In genomic region chr9:97176206-97176605, GRCh38 we compare ENCODE assay signal across 19 cellular contexts.
DNase-seq lines count a peak whose midpoint lies in the region; ATAC-seq and TF ChIP-seq lines count a peak whose summit lies in the region.
"Had no signal": no experiment of that assay in that cellular context is flagged by ENCODE, and none has a peak within 500 bp of the region (broad histone marks: within the 10 kb centered on the region; RNA-seq: fewer than 3 reads in every experiment).

No MANE protein-coding gene starts in this region.

- no peaks in the 10 kb centered on the region for H3K79me1 ChIP-seq in trophoblast cell (ENCODE audit: low read length)

- no peak overlapping the region for H3K9ac ChIP-seq in trophoblast cell (ENCODE audit: low read length)

- no peak overlapping the region for H3K27ac Mint-ChIP-seq in endothelial cell (ENCODE audit: unreplicated experiment)
- H3K27ac Mint-ChIP-seq: activated naive CD8-positive, alpha-beta T cell treated with anti-CD3 and anti-CD28 coated beads, Interleukin-2, amount 50 U/mL, for 24 hours; B cell; GM23338; stimulated activated naive CD8-positive, alpha-beta T cell treated with anti-CD3 and anti-CD28 coated beads, Interleukin-15, Interleukin-2, amounts not matched to agents 100 ng/mL and 50 ng/mL, for 24 hours had no signal

- peaks cover 8% of the 10 kb centered on the region for H3K36me3 Mint-ChIP-seq in endothelial cell (ENCODE audit: low read depth, unreplicated experiment)

- H3K27me3 ChIP-seq in RWPE2 (ENCODE audit: insufficient read depth, poor library complexity, severe bottlenecking) (no peaks in the 10 kb centered on the region), foreskin keratinocyte (peaks cover under 1% of the 10 kb centered on the region), trophoblast cell (ENCODE audit: insufficient read depth, low read length) (no peaks in the 10 kb centered on the region), lower lobe of right lung (ENCODE audit: low read depth) (no peaks in the 10 kb centered on the region)

- no peak overlapping the region for H2AK5ac ChIP-seq in trophoblast cell (ENCODE audit: low read length)

- no peak overlapping the region for H3K23ac ChIP-seq in trophoblast cell (ENCODE audit: low read length)

- H3K9me3 ChIP-seq in RWPE2 (ENCODE audit: severe bottlenecking): no peaks in the 10 kb centered on the region
- no peaks in the 10 kb centered on the region for H3K9me3 ChIP-seq in trophoblast cell (ENCODE audit: insufficient read depth, low read depth, low read length)
- H3K9me3 ChIP-seq in lower lobe of right lung: no peaks in the 10 kb centered on the region
- H3K9me3 ChIP-seq: heart left ventricle had no signal

- H4K12ac ChIP-seq in trophoblast cell (ENCODE audit: low read depth, low read length): no peak overlapping the region

- H3K79me2 ChIP-seq in trophoblast cell (ENCODE audit: control insufficient read depth, insufficient read depth, low read length, poor library complexity): no peaks in the 10 kb centered on the region

- TF ChIP-seq CTCF in RWPE2 (IDR thresholded peaks at IDR 0.05; ENCODE audit: poor library complexity, severe bottlenecking): no peak
- TF ChIP-seq CTCF in foreskin keratinocyte (conservative IDR thresholded peaks at IDR 0.05): no peak
- no peak for TF ChIP-seq CTCF in endothelial cell (IDR thresholded peaks at IDR 0.05; ENCODE audit: unreplicated experiment)
- no peak for TF ChIP-seq CTCF in lower lobe of right lung (IDR thresholded peaks at IDR 0.05)

- ATAC-seq in RWPE2 (ENCODE audit: low read depth): peak; percentile 64; the same call in 2 of the 3 replicates
- ATAC-seq in foreskin keratinocyte: peak; percentile 19
- no peak for ATAC-seq in lower lobe of right lung
- ATAC-seq: activated naive CD8-positive, alpha-beta T cell treated with anti-CD3 and anti-CD28 coated beads, Interleukin-2, amount 50 U/mL, for 24 hours; GM23338 had no signal

- H2BK12ac ChIP-seq in trophoblast cell (ENCODE audit: low read length): no peak overlapping the region

- H3K27ac ChIP-seq in RWPE2 (ENCODE audit: poor library complexity, severe bottlenecking) (no peak overlapping the region), foreskin keratinocyte (no peak overlapping the region), trophoblast cell (ENCODE audit: low read depth, low read length) (no peak overlapping the region), lower lobe of right lung (no peak overlapping the region)
- H3K27ac ChIP-seq: heart left ventricle had no signal

- H3K36me3 ChIP-seq in RWPE2 (ENCODE audit: low read depth) (no peaks in the 10 kb centered on the region), trophoblast cell (ENCODE audit: control insufficient read depth in 1 of 2, insufficient read depth in 2 of 2, low read length in 2 of 2) (no peaks in the 10 kb centered on the region), lower lobe of right lung (no peaks in the 10 kb centered on the region)
- H3K36me3 ChIP-seq: heart left ventricle had no signal

- H3K9me3 Mint-ChIP-seq in endothelial cell (ENCODE audit: unreplicated experiment): no peaks in the 10 kb centered on the region
- H3K9me3 Mint-ChIP-seq: GM23338 had no signal

- H4K91ac ChIP-seq in trophoblast cell (ENCODE audit: low read depth, low read length): no peak overlapping the region

- H2AFZ ChIP-seq in trophoblast cell (ENCODE audit: insufficient read depth, low read length, poor library complexity): no peak overlapping the region
- H2AFZ ChIP-seq: GM23338 had no signal

- intact Hi-C loops in lower lobe of right lung (cut with DNase I): no loop called here

- no peak overlapping the region for H3K4me2 ChIP-seq in trophoblast cell (ENCODE audit: low read length)
- H3K4me2 ChIP-seq: GM23338, smooth muscle cell had no signal

- no peak overlapping the region for H3K4me3 Mint-ChIP-seq in endothelial cell (ENCODE audit: unreplicated experiment)
- H3K4me3 Mint-ChIP-seq: activated naive CD8-positive, alpha-beta T cell treated with anti-CD3 and anti-CD28 coated beads, Interleukin-2, amount 50 U/mL, for 24 hours; B cell; GM23338; stimulated activated naive CD8-positive, alpha-beta T cell treated with anti-CD3 and anti-CD28 coated beads, Interleukin-15, Interleukin-2, amounts not matched to agents 100 ng/mL and 50 ng/mL, for 24 hours had no signal

- no CpG with 5 or more reads among the region's 5 CpGs for WGBS in trophoblast cell (ENCODE audit: extremely low coverage, insufficient coverage, insufficient read length)

- no peaks in the 10 kb centered on the region for H3K27me3 Mint-ChIP-seq in endothelial cell (ENCODE audit: unreplicated experiment)
- H3K27me3 Mint-ChIP-seq: activated naive CD8-positive, alpha-beta T cell treated with anti-CD3 and anti-CD28 coated beads, Interleukin-2, amount 50 U/mL, for 24 hours; B cell; stimulated activated naive CD8-positive, alpha-beta T cell treated with anti-CD3 and anti-CD28 coated beads, Interleukin-15, Interleukin-2, amounts not matched to agents 100 ng/mL and 50 ng/mL, for 24 hours had no signal

- H4K8ac ChIP-seq in trophoblast cell (ENCODE audit: low read depth, low read length): no peak overlapping the region

- peaks cover 9% of the 10 kb centered on the region for H3K4me1 ChIP-seq in RWPE2 (ENCODE audit: insufficient read depth, poor library complexity, severe bottlenecking)
- peaks cover 4% of the 10 kb centered on the region for H3K4me1 ChIP-seq in foreskin keratinocyte
- no peaks in the 10 kb centered on the region for H3K4me1 ChIP-seq in trophoblast cell (ENCODE audit: control insufficient read depth in 1 of 2, insufficient read depth in 2 of 2, low read length in 2 of 2)
- H3K4me1 ChIP-seq in lower lobe of right lung: no peaks in the 10 kb centered on the region

- H3K14ac ChIP-seq in trophoblast cell (ENCODE audit: low read length): no peak overlapping the region

- no peak overlapping the region for H3K4me3 ChIP-seq in RWPE2 (ENCODE audit: severe bottlenecking)
- H3K4me3 ChIP-seq in trophoblast cell (ENCODE audit: low read depth, low read length): no peak overlapping the region
- H3K4me3 ChIP-seq in lower lobe of right lung: no peak overlapping the region
- H3K4me3 ChIP-seq: GM23338, heart left ventricle, smooth muscle cell had no signal

- no peak overlapping the region for H3K18ac ChIP-seq in trophoblast cell (ENCODE audit: low read length)

- no peak overlapping the region for H2BK5ac ChIP-seq in trophoblast cell (ENCODE audit: low read depth, low read length, poor library complexity)

- peaks cover 4% of the 10 kb centered on the region for H3K4me1 Mint-ChIP-seq in endothelial cell (ENCODE audit: unreplicated experiment)
- H3K4me1 Mint-ChIP-seq: activated naive CD8-positive, alpha-beta T cell treated with anti-CD3 and anti-CD28 coated beads, Interleukin-2, amount 50 U/mL, for 24 hours; B cell; GM23338 had no signal

- H3K4ac ChIP-seq in trophoblast cell (ENCODE audit: low read depth, low read length): no peak overlapping the region

- peak; percentile 6 for DNase-seq in DMS 273 treated with DMSO at 0.1 percent for 48 hours (lab: John Stamatoyannopoulos, UW)
- peak; percentile 82 for DNase-seq in NCI-H1105 (lab: John Stamatoyannopoulos, UW)
- DNase-seq in RWPE2 (ENCODE audit: low spot score): no peak
- DNase-seq in foreskin keratinocyte: peak in 1 of 2 donors; percentile 15
- DNase-seq in endothelial cell (ENCODE audit: low spot score): no peak
- no peak for DNase-seq in trophoblast cell
- no peak for DNase-seq in lower lobe of right lung
- no peak for DNase-seq in stimulated activated CD4-positive, alpha-beta T cell treated with anti-CD3 and anti-CD28 coated beads, Interleukin-12 subunit alpha, Interleukin-12 subunit beta, amount 100 ng/mL, for 4 hours
- DNase-seq: activated CD4-positive, alpha-beta T cell treated with anti-CD3 and anti-CD28 coated beads, Interleukin-2, amount 50 U/mL, for 4 hours; activated naive CD8-positive, alpha-beta T cell treated with anti-CD3 and anti-CD28 coated beads, Interleukin-2, amount 50 U/mL, for 24 hours; activated T-cell treated with anti-CD3 and anti-CD28 coated beads, Interleukin-2, amount 50 U/mL, for 48 hours; cerebellar nuclear complex; DMS153; heart left ventricle; NCI-H510A had no signal

- H2BK120ac ChIP-seq in trophoblast cell (ENCODE audit: insufficient read depth, low read length, poor library complexity): no peak overlapping the region

Comparison
In these comparisons a context has a peak if more than half of its experiments do, and no peak if none do; other contexts are left out.
1. DNase-seq: peak in DMS 273 treated with DMSO at 0.1 percent for 48 hours (single experiment) and NCI-H1105 (single experiment); none in RWPE2 (single experiment), endothelial cell (single experiment), trophoblast cell (0 of 2), lower lobe of right lung (single experiment) and stimulated activated CD4-positive, alpha-beta T cell treated with anti-CD3 and anti-CD28 coated beads, Interleukin-12 subunit alpha, Interleukin-12 subunit beta, amount 100 ng/mL, for 4 hours (single experiment).
2. ATAC-seq: peak in RWPE2 (single experiment) and foreskin keratinocyte (single experiment); none in lower lobe of right lung (0 of 2).